ENCODE assay signal across 8 cellular contexts in genomic region chrX:136251042-136251991, GRCh38. TPM values are rescaled to one million over a fixed set of nuclear protein-coding genes. Genes with fewer than 3 reads are reported as not detected.
DNase-seq lines count a peak whose midpoint lies in the region; ATAC-seq, FAIRE-seq and TF ChIP-seq lines count a peak whose summit lies in the region.

TSS of gene MAP7D3 (minus strand) at chrX:136251400. CDS start at chrX:136251358, 42 bp downstream.

- TF ChIP-seq POLR2A in K562 (conservative IDR thresholded peaks at IDR 0.05): peak; percentile 69

- H3K36me3 ChIP-seq in GM23248 (ENCODE audit: low read depth): no peaks in the 10 kb centered on the region
- no peaks in the 10 kb centered on the region for H3K36me3 ChIP-seq in K562 (ENCODE audit: control insufficient read depth, insufficient read depth, low read length)
- H3K36me3 ChIP-seq in iPS-18a (ENCODE audit: control insufficient read depth, low read depth, low read length): no peaks in the 10 kb centered on the region
- no peaks in the 10 kb centered on the region for H3K36me3 ChIP-seq in smooth muscle cell (ENCODE audit: low read depth)

- peak within 1 kb of the TSS; percentile 87 for H3K4me3 ChIP-seq in GM23248
- peak within 1 kb of the TSS; percentile 77 for H3K4me3 ChIP-seq in K562
- peak within 1 kb of the TSS; percentile 73 for H3K4me3 ChIP-seq in iPS-18a (ENCODE audit: low read length)
- peak within 1 kb of the TSS; percentile 65 for H3K4me3 ChIP-seq in smooth muscle cell

- H2AFZ ChIP-seq in GM23248 (peak within 1 kb of the TSS; percentile 83), K562 (ENCODE audit: low read depth, low read length) (peak within 1 kb of the TSS; percentile 94), smooth muscle cell (ENCODE audit: low read depth) (peak within 1 kb of the TSS; percentile 85)

- peaks cover 9% of the 10 kb centered on the region; the same call in 1 of the 2 replicates for H3K4me1 ChIP-seq in GM23248 (ENCODE audit: insufficient read depth)
- peaks cover 0 to 7% of the 10 kb centered on the region in 2 experiments; a peak in 3 of 5 replicates for H3K4me1 ChIP-seq in K562 (replicated peaks in 1 of 2; ENCODE audit: control insufficient read depth in 2 of 2, insufficient read depth in 2 of 2, low read length in 2 of 2)
- H3K4me1 ChIP-seq in iPS-18a (ENCODE audit: control insufficient read depth, low read depth, low read length): no peaks in the 10 kb centered on the region
- no peaks in the 10 kb centered on the region for H3K4me1 ChIP-seq in smooth muscle cell (ENCODE audit: low read depth)

- no peak for TF ChIP-seq RAD21 in K562 (CRISPR knock-in tag; conservative IDR thresholded peaks at IDR 0.05 in 1 of 2, IDR thresholded peaks at IDR 0.05 in 1 of 2)

- TF ChIP-seq CTCF in K562 (IDR thresholded peaks at IDR 0.05 in 2 of 3, conservative IDR thresholded peaks at IDR 0.05 in 1 of 3; ENCODE audit: insufficient read depth in 2 of 3, low read depth in 1 of 3, low read length in 3 of 3): no peak
- TF ChIP-seq CTCF in smooth muscle cell (IDR thresholded peaks at IDR 0.05; ENCODE audit: borderline replicate concordance, insufficient read depth, poor library complexity, severe bottlenecking): no peak

- H3F3A ChIP-seq in GM23248 (ENCODE audit: insufficient read depth): no peaks in the 10 kb centered on the region
- H3F3A ChIP-seq in smooth muscle cell (ENCODE audit: low read depth): no peaks in the 10 kb centered on the region

- DNase-seq in GM23248: peak; percentile 80
- peak; percentile 20 to 38 for DNase-seq in Kasumi-1 (lab: John Stamatoyannopoulos, UW)
- peak; percentile 12 for DNase-seq in T1000 (lab: John Stamatoyannopoulos, UW)
- peak; percentile 75 to 88 (median 84) for DNase-seq in K562 (ENCODE audit: extremely low read depth in 1 of 4, low spot score in 3 of 4)
- peak; percentile 4 for DNase-seq in smooth muscle cell (lab: John Stamatoyannopoulos, UW; ENCODE audit: unreplicated experiment)
- DNase-seq in NCI-H2029 treated with DMSO at 0.1 percent for 48 hours (lab: John Stamatoyannopoulos, UW): no peak

- H3K27me3 ChIP-seq in GM23248 (replicated peaks; ENCODE audit: insufficient read depth): no peaks in the 10 kb centered on the region
- 0 out of 5 replicates have a peak, but pooled peaks cover 0 to 3% of the 10 kb centered on the region in 2 experiments for H3K27me3 ChIP-seq in K562 (ENCODE audit: control insufficient read depth in 2 of 2, insufficient read depth in 2 of 2, low read length in 2 of 2)
- no peaks in the 10 kb centered on the region for H3K27me3 ChIP-seq in iPS-18a (ENCODE audit: control insufficient read depth, insufficient read depth, low read length)
- no peaks in the 10 kb centered on the region for H3K27me3 ChIP-seq in smooth muscle cell (ENCODE audit: low read depth)

- TF ChIP-seq EP300 in K562 (IDR thresholded peaks at IDR 0.05; ENCODE audit: low read length): no peak

- H3K9ac ChIP-seq in GM23248: peak within 1 kb of the TSS; percentile 87
- H3K9ac ChIP-seq in K562 (ENCODE audit: insufficient read depth in 1 of 2, low read depth in 2 of 2, low read length in 2 of 2): peak within 1 kb of the TSS; percentile 57 to 92
- H3K9ac ChIP-seq in iPS-18a (ENCODE audit: low read length): peak within 1 kb of the TSS; percentile 54
- peak within 1 kb of the TSS; percentile 79 for H3K9ac ChIP-seq in smooth muscle cell (ENCODE audit: low read depth)

- H3K4me2 ChIP-seq in GM23248 (ENCODE audit: unreplicated experiment) (peak within 1 kb of the TSS; percentile 84), K562 (ENCODE audit: insufficient read depth, low read length) (peak within 1 kb of the TSS; percentile 90), smooth muscle cell (peak within 1 kb of the TSS; percentile 83)

- no peaks in the 10 kb centered on the region for H3K9me3 ChIP-seq in GM23248 (ENCODE audit: low read depth)
- H3K9me3 ChIP-seq in K562 (replicated peaks; ENCODE audit: control insufficient read depth, insufficient read depth, low read depth, low read length): no peaks in the 10 kb centered on the region
- peaks cover 4% of the 10 kb centered on the region for H3K9me3 ChIP-seq in iPS-18a (ENCODE audit: control insufficient read depth, low read depth, low read length)
- no peaks in the 10 kb centered on the region for H3K9me3 ChIP-seq in smooth muscle cell (replicated peaks; ENCODE audit: low read depth)

- H3K79me2 ChIP-seq in GM23248 (ENCODE audit: insufficient read depth) (peaks cover 38% of the 10 kb centered on the region), K562 (ENCODE audit: control insufficient read depth, insufficient read depth, low read length) (peaks cover 8% of the 10 kb centered on the region), smooth muscle cell (ENCODE audit: low read depth) (no peaks in the 10 kb centered on the region)

- in situ Hi-C loops in GM23248 (cut with MboI) (loop anchor here (25.0 kb wide), 1 partner anchor 214 kb away; no protein-coding TSS in a partner anchor), K562 (cut with MboI) (no loop called here)

- intact Hi-C loops in K562 (cut with micrococcal nuclease): no loop called here

- H3K27ac ChIP-seq in GM23248: peak within 1 kb of the TSS; percentile 59
- peak within 1 kb of the TSS; percentile 60; the same call in 1 of the 3 replicates for H3K27ac ChIP-seq in K562 (ENCODE audit: extremely low read depth, low read depth, low read length)
- H3K27ac ChIP-seq in iPS-18a (ENCODE audit: low read length): no peak within 1 kb of the TSS
- peak within 1 kb of the TSS; percentile 28 for H3K27ac ChIP-seq in smooth muscle cell (ENCODE audit: low read depth)

- H4K20me1 ChIP-seq in GM23248 (ENCODE audit: insufficient read depth) (no peaks in the 10 kb centered on the region), K562 (replicated peaks; ENCODE audit: control insufficient read depth, insufficient read depth, low read length) (no peaks in the 10 kb centered on the region), smooth muscle cell (ENCODE audit: low read depth) (no peaks in the 10 kb centered on the region)

- POLR2A ChIA-PET in K562 (lab: Yijun Ruan, JAX): interaction anchor here (0.7 kb wide), 1 partner anchor 25 kb away, joined by 3 read pairs; no protein-coding TSS in a partner anchor

- 13 to 16% methylated on average over 7 to 9 of the region's 73 CpGs for WGBS in GM23248 (ENCODE audit: low coverage in 1 of 2, low lambda C conversion rate in 2 of 2, missing lambda C conversion rate in 2 of 2), 2 experiments
- WGBS in K562 (ENCODE audit: insufficient coverage, low coverage, missing lambda C conversion rate): 0% methylated on average over 14 of the region's 73 CpGs
- 43% methylated on average over 50 of the region's 73 CpGs for WGBS in smooth muscle cell (ENCODE audit: low lambda C conversion rate)

- peak; percentile 28 for FAIRE-seq in G401.6 (lab: Jason Lieb, UNC)
- FAIRE-seq in K562 (lab: Jason Lieb, UNC): peak; percentile 32

- ATAC-seq in K562: peak; percentile 98

- no TSS peak for BruUV-seq in K562 (replicated peaks; lab: Mats Ljungman, UMichigan)

- H3K9me1 ChIP-seq in K562 (ENCODE audit: control insufficient read depth, insufficient read depth, low read length): no peaks in the 10 kb centered on the region

- no peaks in the 10 kb centered on the region for H3K9me2 ChIP-seq in GM23248 (ENCODE audit: insufficient read depth)

- CTCF ChIA-PET in K562 (lab: Yijun Ruan, JAX; ENCODE audit: low intra/inter-chr PET ratio): no interaction called here

TF ChIP-seq in K562, 482 proteins besides CTCF, POLR2A, EP300 and RAD21 (continues in another document):
- TF ChIP-seq NFE2 (IDR thresholded peaks at IDR 0.05; ENCODE audit: low read depth) (no peak), ZNF707 (CRISPR knock-in tag; conservative IDR thresholded peaks at IDR 0.05) (no peak), PBX2 (CRISPR knock-in tag; IDR thresholded peaks at IDR 0.05; ENCODE audit: low read depth) (no peak), PBX2 (tag; conservative IDR thresholded peaks at IDR 0.05; ENCODE audit: low read depth) (0 out of 2 replicates have a peak, but pooled peaks have one; percentile 17)

RNA-seq across cellular contexts. Expression of gene MAP7D3, which starts in this region (rescaled TPM):
- total RNA-seq in GM23248 (2014; rRNA removed; shearing (Covaris generic)): 11.4 and 14.4 TPM in 2 replicates
- polyA plus RNA-seq in GM23248 (2016; fragmentation: Nextera tagmentation; extraction: Ambion mirVana) (14.2 and 15.5 TPM in 2 replicates), K562 (2011; rRNA removed) (6.9 and 13.2 TPM in 2 replicates), K562 (2014; fragmentation: Illumina TruSeq; extraction: Trizol) (15.7 and 20.2 TPM in 2 replicates), K562 (2014; fragmentation: Nextera tagmentation; extraction: Ambion mirVana) (1 to 10 TPM; 9.4 to 9.9 TPM), K562 (2014; rRNA removed) (14.0 and 20.0 TPM in 2 replicates), smooth muscle cell (6.3 and 9.3 TPM in 2 replicates)
- 6.7 and 33.1 TPM in 2 replicates for total RNA-seq in K562 (2011; cell fraction: chromatin; rRNA removed; ENCODE audit: low replicate concordance)
- 4.7 and 5.2 TPM in 2 replicates for total RNA-seq in K562 (2011; cell fraction: nucleolus; rRNA removed)
- 10.0 and 14.1 TPM in 2 replicates for total RNA-seq in K562 (2011; cell fraction: nucleoplasm; rRNA removed)
- total RNA-seq in K562 (2014; rRNA removed) (23.0 and 27.7 TPM in 2 replicates), K562 (2014; rRNA removed; fragmentation: Illumina TruSeq; extraction: Trizol) (19.6 and 20.9 TPM in 2 replicates), K562 (2015; rRNA removed; fragmentation: Illumina TruSeq; extraction: Trizol) (22.0 TPM in 2 replicates), K562 (2021) (12.6 and 13.3 TPM in 2 replicates), smooth muscle cell (8.1 and 12.4 TPM in 2 replicates)
- polyA plus RNA-seq in K562 (2011; cell fraction: cytosol; rRNA removed): 3.1 and 4.2 TPM in 2 replicates
- polyA plus RNA-seq in K562 (2011; cell fraction: nucleus; rRNA removed): 7.7 and 12.7 TPM in 2 replicates
- 8.8 and 13.2 TPM in 2 replicates for polyA plus RNA-seq in K562 (2012)
- polyA minus RNA-seq in K562 (2011; rRNA and poly(A)+ RNA removed): 6.6 and 13.2 TPM in 2 replicates
- 4.6 and 8.1 TPM in 2 replicates for polyA minus RNA-seq in K562 (2011; cell fraction: cytosol; rRNA and poly(A)+ RNA removed)
- 7.5 and 8.6 TPM in 2 replicates for polyA minus RNA-seq in K562 (2011; cell fraction: nucleus; rRNA and poly(A)+ RNA removed)
